Comparison of ENCODE assay signal across 9 cellular contexts in genomic region chr7:118195837-118196474, GRCh38. TPM values are rescaled to one million over a fixed set of nuclear protein-coding genes. Genes with fewer than 3 reads are reported as not detected.
DNase-seq lines count a peak whose midpoint lies in the region; ATAC-seq and TF ChIP-seq lines count a peak whose summit lies in the region.
"Had no signal": no experiment of that assay in that cellular context is flagged by ENCODE, and none has a peak within 500 bp of the region (broad histone marks: within the 10 kb centered on the region; RNA-seq: fewer than 3 reads in every experiment).

No MANE protein-coding gene starts in this region.

- H4K20me1 ChIP-seq in KMS-11 (ENCODE audit: insufficient read depth): no peaks in the 10 kb centered on the region

- no peak overlapping the region for H3K27ac ChIP-seq in KMS-11
- no peak overlapping the region for H3K27ac ChIP-seq in Panc1 (ENCODE audit: low read length)

- peak; percentile 22 for DNase-seq in GM12864 (ENCODE audit: low read depth)
- no peak for DNase-seq in Panc1 (ENCODE audit: low read depth, low spot score)
- DNase-seq in amniotic epithelial cell (ENCODE audit: low read depth): peak; percentile 58
- DNase-seq in hippocampal formation (lab: John Stamatoyannopoulos, UW): peak; percentile 17 to 55
- DNase-seq in skeletal muscle cell (ENCODE audit: low read depth): peak; percentile 13

- H3K9me3 ChIP-seq in Panc1 (ENCODE audit: control insufficient read depth, insufficient read depth, low read depth, low read length): no peaks in the 10 kb centered on the region

- in situ Hi-C loops in Panc1 (cut with HindIII; ENCODE audit: low pct_unique_long_range_greater_than_20kb, low sequenced_read_pairs): no loop called here

- intact Hi-C loops in Panc1 (cut with micrococcal nuclease; ENCODE audit: unreplicated experiment): no loop called here

- H3K4me1 ChIP-seq in KMS-11 (ENCODE audit: low read depth, poor library complexity, severe bottlenecking): no peaks in the 10 kb centered on the region
- no peaks in the 10 kb centered on the region for H3K4me1 ChIP-seq in Panc1 (ENCODE audit: control insufficient read depth, insufficient read depth, low read length)

- H3K4me3 ChIP-seq in GM12864 (ENCODE audit: low read depth, low read length): no peak overlapping the region
- no peak overlapping the region for H3K4me3 ChIP-seq in KMS-11 (IDR thresholded peaks at IDR 0.05; ENCODE audit: insufficient read depth, low read depth, low read length)
- H3K4me3 ChIP-seq in Panc1 (ENCODE audit: low read depth in 2 of 2, low read length in 2 of 2): no peak overlapping the region
- H3K4me3 ChIP-seq in skeletal muscle cell (ENCODE audit: low read depth, low read length): no peak overlapping the region

- ATAC-seq in GM21737 (IDR thresholded peaks at IDR 0.05; ENCODE audit: unreplicated experiment): peak; percentile 77
- peak; percentile 91 for ATAC-seq in Panc1
- ATAC-seq in GM19324 (IDR thresholded peaks at IDR 0.05; ENCODE audit: low FRiP score, unreplicated experiment): no peak

- POLR2A ChIA-PET in Panc1 (lab: Charles Lee): no interaction called here

- no TSS peak for BruUV-seq in Panc1 (replicated peaks; lab: Mats Ljungman, UMichigan)

- H3K36me3 ChIP-seq in KMS-11 (ENCODE audit: insufficient read depth): no peaks in the 10 kb centered on the region
- H3K36me3 ChIP-seq in Panc1 (ENCODE audit: control insufficient read depth, insufficient read depth, low read length): peaks cover 18% of the 10 kb centered on the region

- no peak overlapping the region for H3K4me2 ChIP-seq in KMS-11

- H2AFZ ChIP-seq in KMS-11 (ENCODE audit: low read depth): no peak overlapping the region

- no peak overlapping the region for H3K9ac ChIP-seq in KMS-11

- CTCF ChIA-PET in Panc1 (lab: Charles Lee): interaction anchor here (1.0 kb wide), 1 partner anchor 42 kb away, joined by 8 read pairs; no protein-coding TSS in a partner anchor

- H3K27me3 ChIP-seq in KMS-11 (ENCODE audit: insufficient read depth, low read depth) (no peaks in the 10 kb centered on the region), Panc1 (ENCODE audit: control insufficient read depth, insufficient read depth, low read length) (no peaks in the 10 kb centered on the region)

- TF ChIP-seq CTCF in GM12864 (IDR thresholded peaks at IDR 0.05; ENCODE audit: low read depth, low read length, missing control alignments) (peak; percentile 74), KMS-11 (conservative IDR thresholded peaks at IDR 0.05; ENCODE audit: low read depth, low read length) (peak; percentile 91), Panc1 (IDR thresholded peaks at IDR 0.05) (peak; percentile 83)

- H3K79me2 ChIP-seq in KMS-11 (ENCODE audit: insufficient read depth, low read depth): no peaks in the 10 kb centered on the region

RNA-seq across cellular contexts. Expression of gene LSM8, which starts 12.0 kb away (rescaled TPM):
- 27.9 TPM for total RNA-seq in Panc1 (2021; ENCODE audit: unreplicated experiment)
- polyA plus RNA-seq in Panc1 (2012; ENCODE audit: insufficient read length): 30.9 TPM

RNA-seq across cellular contexts. Expression of gene ANKRD7, which starts 28.5 kb away (rescaled TPM):
- total RNA-seq in Panc1 (2021; ENCODE audit: unreplicated experiment): 1.0 TPM
- 0.64 TPM for polyA plus RNA-seq in Panc1 (2012; ENCODE audit: insufficient read length)
- total RNA-seq: glomerular endothelial cell had no signal
